ENCODE assay signal across 10 cellular contexts in genomic region chr9:127448112-127448805, GRCh38. TPM values are rescaled to one million over a fixed set of nuclear protein-coding genes. Genes with fewer than 3 reads are reported as not detected.
DNase-seq lines count a peak whose midpoint lies in the region; ATAC-seq and TF ChIP-seq lines count a peak whose summit lies in the region.
"Had no signal": no experiment of that assay in that cellular context is flagged by ENCODE, and none has a peak within 500 bp of the region (broad histone marks: within the 10 kb centered on the region; RNA-seq: fewer than 3 reads in every experiment).

No MANE protein-coding gene starts in this region.

- H3K9me3 Mint-ChIP-seq in activated CD4-positive, alpha-beta memory T cell treated with anti-CD3 and anti-CD28 coated beads for 36 hours, result peaks cover 21% of the 10 kb centered on the region

- peak overlapping the region; percentile 94 for H3K27ac Mint-ChIP-seq in activated CD4-positive, alpha-beta memory T cell treated with anti-CD3 and anti-CD28 coated beads for 36 hours

- H3K4me1 ChIP-seq in mucosa of descending colon (ENCODE audit: low read depth), result peaks cover 26% of the 10 kb centered on the region

- peaks cover 37% of the 10 kb centered on the region for H3K4me1 Mint-ChIP-seq in activated CD4-positive, alpha-beta memory T cell treated with anti-CD3 and anti-CD28 coated beads for 36 hours (ENCODE audit: low read depth)

- no peak for ATAC-seq in mucosa of descending colon
- ATAC-seq in HG03139 (IDR thresholded peaks at IDR 0.05; ENCODE audit: unreplicated experiment), result no peak
- ATAC-seq: left lobe of liver had no signal

- H3K4me3 Mint-ChIP-seq in activated CD4-positive, alpha-beta memory T cell treated with anti-CD3 and anti-CD28 coated beads for 36 hours, result peak overlapping the region; percentile 94

- peak overlapping the region; percentile 76 for H3K4me3 ChIP-seq in GM12864 (ENCODE audit: low read depth, low read length)
- peak overlapping the region; percentile 6 to 88 for H3K4me3 ChIP-seq in foreskin fibroblast (ENCODE audit: low read depth in 1 of 2, low read length in 2 of 2)
- H3K4me3 ChIP-seq in mucosa of descending colon, result no peak overlapping the region

- no peaks in the 10 kb centered on the region for H3K27me3 Mint-ChIP-seq in activated CD4-positive, alpha-beta memory T cell treated with anti-CD3 and anti-CD28 coated beads for 36 hours

- peak overlapping the region; percentile 95 for H3K27ac ChIP-seq in 22Rv1

- H3K36me3 ChIP-seq in mucosa of descending colon (ENCODE audit: low read depth), result peaks cover 5% of the 10 kb centered on the region

- TF ChIP-seq CTCF in 22Rv1 (IDR thresholded peaks at IDR 0.05), result no peak
- TF ChIP-seq CTCF in GM12864 (IDR thresholded peaks at IDR 0.05; ENCODE audit: low read depth, low read length, missing control alignments), result no peak
- no peak for TF ChIP-seq CTCF in foreskin fibroblast (IDR thresholded peaks at IDR 0.05; ENCODE audit: low read depth, low read length)
- TF ChIP-seq CTCF in mucosa of descending colon (IDR thresholded peaks at IDR 0.05), result no peak

- H3K36me3 Mint-ChIP-seq in activated CD4-positive, alpha-beta memory T cell treated with anti-CD3 and anti-CD28 coated beads for 36 hours, result peaks cover 78% of the 10 kb centered on the region

- POLR2A ChIA-PET in activated CD4-positive, alpha-beta memory T cell treated with anti-CD3 and anti-CD28 coated beads for 36 hours (lab: Charles Lee), result interaction anchor here (0.7 to 1.5 kb wide), 4 partner anchors 9 to 131 kb away, joined by 3 read pairs; no protein-coding TSS in a partner anchor

- intact Hi-C loops in activated CD4-positive, alpha-beta memory T cell treated with anti-CD3 and anti-CD28 coated beads for 36 hours (cut with micrococcal nuclease), result no loop called here
- intact Hi-C loops in mucosa of descending colon (cut with DNase I, micrococcal nuclease), result no loop called here

- no peaks in the 10 kb centered on the region for H3K9me3 ChIP-seq in mucosa of descending colon

- CTCF ChIA-PET in activated CD4-positive, alpha-beta memory T cell treated with anti-CD3 and anti-CD28 coated beads for 36 hours (lab: Charles Lee), result interaction anchor here (0.6 to 1.2 kb wide), 4 partner anchors 33 to 139 kb away, joined by 3 read pairs; no protein-coding TSS in a partner anchor

- DNase-seq in GM12864 (ENCODE audit: low read depth) (no peak), foreskin fibroblast (peak in 1 of 2 donors; percentile 24), NCI-H2171 (lab: John Stamatoyannopoulos, UW) (no peak), mucosa of descending colon (no peak), KG1 (lab: John Stamatoyannopoulos, UW) (no peak)
- DNase-seq in activated CD4-positive, alpha-beta memory T cell treated with anti-CD3 and anti-CD28 coated beads for 36 hours, result peak; percentile 33
- DNase-seq: NCI-H446 treated with DMSO at 0.1 percent for 48 hours had no signal

RNA-seq across cellular contexts. Expression of gene RPL12, which starts 2.9 kb away (rescaled TPM):
- 1,000 to 10,000 TPM; 2,267 to 2,331 TPM for total RNA-seq in activated CD4-positive, alpha-beta memory T cell treated with anti-CD3 and anti-CD28 coated beads for 36 hours
- total RNA-seq in mucosa of descending colon, result 100 to 1,000 TPM; 726 to 998 (median 926) TPM

RNA-seq across cellular contexts. Expression of gene LRSAM1, which starts 3.1 kb away (rescaled TPM):
- 10 to 100 TPM; 19.7 to 20.9 TPM for total RNA-seq in activated CD4-positive, alpha-beta memory T cell treated with anti-CD3 and anti-CD28 coated beads for 36 hours
- 10 to 100 TPM; 16.8 to 29.0 (median 17.9) TPM for total RNA-seq in mucosa of descending colon

RNA-seq across cellular contexts. Expression of gene ZNF79, which starts 24.1 kb away (rescaled TPM):
- total RNA-seq in activated CD4-positive, alpha-beta memory T cell treated with anti-CD3 and anti-CD28 coated beads for 36 hours, result 1 to 10 TPM; 9.3 to 9.7 TPM
- 10 to 100 TPM in 1 of 3 donors, 1 to 10 TPM in 2; 5.1 to 13.6 (median 5.7) TPM for total RNA-seq in mucosa of descending colon

RNA-seq across cellular contexts. Expression of gene SLC2A8, which starts 51.3 kb away (rescaled TPM):
- 1 to 10 TPM; 3.2 to 4.6 TPM for total RNA-seq in activated CD4-positive, alpha-beta memory T cell treated with anti-CD3 and anti-CD28 coated beads for 36 hours
- 10 to 100 TPM; 17.3 to 60.1 (median 23.0) TPM for total RNA-seq in mucosa of descending colon
